ENCODE assay signal across 15 cellular contexts in genomic region chr9:81182421-81182820, GRCh38.
A peak's percentile ranks its signal among the peaks of the same experiment; 100 is the strongest.
DNase-seq lines count a peak whose midpoint lies in the region; ATAC-seq and TF ChIP-seq lines count a peak whose summit lies in the region.
"Had no signal": no experiment of that assay in that cellular context is flagged by ENCODE, and none has a peak within 500 bp of the region (broad histone marks: within the 10 kb centered on the region; RNA-seq: fewer than 3 reads in every experiment).

No MANE protein-coding gene starts in this region.

- no peak overlapping the region for H3K4me3 Mint-ChIP-seq in activated CD4-positive, alpha-beta T cell treated with anti-CD3 and anti-CD28 coated beads for 36 hours
- H3K4me3 Mint-ChIP-seq: activated T-cell treated with anti-CD3 and anti-CD28 coated beads, Interleukin-2, amount 50 U/mL, for 72 hours had no signal

- no peak for TF ChIP-seq CTCF in fibroblast of mammary gland (conservative IDR thresholded peaks at IDR 0.05; ENCODE audit: control insufficient read depth, insufficient read depth, low read depth, low read length)
- TF ChIP-seq CTCF in gastrocnemius medialis (IDR thresholded peaks at IDR 0.05 in 4 of 5, conservative IDR thresholded peaks at IDR 0.05 in 1 of 5): no peak

- TF ChIP-seq POLR2A in gastrocnemius medialis (IDR thresholded peaks at IDR 0.05): no peak

- H3K36me3 Mint-ChIP-seq in activated CD4-positive, alpha-beta T cell treated with anti-CD3 and anti-CD28 coated beads for 36 hours (ENCODE audit: low read depth): no peaks in the 10 kb centered on the region

- H3K36me3 ChIP-seq in gastrocnemius medialis: no peaks in the 10 kb centered on the region
- H3K36me3 ChIP-seq: cardiac muscle cell, tibial artery had no signal

- no peak overlapping the region for H3K27ac Mint-ChIP-seq in activated CD4-positive, alpha-beta T cell treated with anti-CD3 and anti-CD28 coated beads for 36 hours
- H3K27ac Mint-ChIP-seq: activated T-cell treated with anti-CD3 and anti-CD28 coated beads, Interleukin-2, amount 50 U/mL, for 72 hours had no signal

- H3K4me1 Mint-ChIP-seq in activated CD4-positive, alpha-beta T cell treated with anti-CD3 and anti-CD28 coated beads for 36 hours: no peaks in the 10 kb centered on the region

- H3K27me3 Mint-ChIP-seq in activated CD4-positive, alpha-beta T cell treated with anti-CD3 and anti-CD28 coated beads for 36 hours: no peaks in the 10 kb centered on the region

- no peaks in the 10 kb centered on the region for H3K27me3 ChIP-seq in gastrocnemius medialis
- H3K27me3 ChIP-seq: cardiac muscle cell, tibial artery had no signal

- H3K9me3 ChIP-seq in gastrocnemius medialis: no peaks in the 10 kb centered on the region
- H3K9me3 ChIP-seq: tibial artery had no signal

- H3K4me1 ChIP-seq in gastrocnemius medialis: no peaks in the 10 kb centered on the region
- H3K4me1 ChIP-seq: tibial artery had no signal

- DNase-seq in NCI-H69 (lab: John Stamatoyannopoulos, UW): peak; percentile 9
- peak; percentile 62 for DNase-seq in fibroblast of mammary gland (ENCODE audit: low read depth)
- no peak for DNase-seq in gastrocnemius medialis
- no peak for DNase-seq in activated CD4-positive, alpha-beta T cell treated with anti-CD3 and anti-CD28 coated beads for 36 hours
- DNase-seq: activated CD4-positive, CD25-positive, alpha-beta regulatory T cell; activated T-cell treated with anti-CD3 and anti-CD28 coated beads, Interleukin-2, amount 50 U/mL, for 72 hours; KG1; posterior cingulate gyrus; tibial artery had no signal

- intact Hi-C loops in gastrocnemius medialis (cut with DNase I; ENCODE audit: low total_unique reads): no loop called here
- intact Hi-C loops in activated CD4-positive, alpha-beta T cell treated with anti-CD3 and anti-CD28 coated beads for 36 hours (cut with DNase I, micrococcal nuclease): no loop called here

- ATAC-seq in GM21423 (IDR thresholded peaks at IDR 0.05; ENCODE audit: unreplicated experiment) (peak; percentile 53), gastrocnemius medialis (peak; percentile 49 to 97), HG03135 (IDR thresholded peaks at IDR 0.05; ENCODE audit: unreplicated experiment) (no peak), GM19463 (IDR thresholded peaks at IDR 0.05; ENCODE audit: unreplicated experiment) (no peak), esophagus mucosa (no peak)
- no peak for ATAC-seq in activated CD4-positive, alpha-beta T cell treated with anti-CD3 and anti-CD28 coated beads for 36 hours
- ATAC-seq: activated T-cell treated with anti-CD3 and anti-CD28 coated beads, Interleukin-2, amount 50 U/mL, for 72 hours had no signal

- in situ Hi-C loops in gastrocnemius medialis (cut with MboI; ENCODE audit: low sequenced_read_pairs in 4 of 4): no loop called here

- POLR2A ChIA-PET in activated CD4-positive, alpha-beta T cell treated with anti-CD3 and anti-CD28 coated beads for 36 hours (lab: Charles Lee): no interaction called here

- no peak overlapping the region for H3K4me3 ChIP-seq in fibroblast of mammary gland (ENCODE audit: control insufficient read depth, low read depth, low read length)
- no peak overlapping the region for H3K4me3 ChIP-seq in gastrocnemius medialis
- H3K4me3 ChIP-seq: cardiac muscle cell, lung, tibial artery had no signal

- no peak overlapping the region for H3K27ac ChIP-seq in gastrocnemius medialis
- H3K27ac ChIP-seq: cardiac muscle cell, tibial artery had no signal

- CTCF ChIA-PET in activated CD4-positive, alpha-beta T cell treated with anti-CD3 and anti-CD28 coated beads for 36 hours (lab: Charles Lee): no interaction called here

- H3K9me3 Mint-ChIP-seq in activated CD4-positive, alpha-beta T cell treated with anti-CD3 and anti-CD28 coated beads for 36 hours (ENCODE audit: low read depth): no peaks in the 10 kb centered on the region

Comparison
In these comparisons a context has a peak if more than half of its experiments do, and no peak if none do; other contexts are left out.
1. ATAC-seq: peak in GM21423 (single experiment) and gastrocnemius medialis (2 of 2); none in activated CD4-positive, alpha-beta T cell treated with anti-CD3 and anti-CD28 coated beads for 36 hours (single experiment), HG03135 (single experiment), GM19463 (single experiment) and esophagus mucosa (single experiment).
2. DNase-seq: peak in NCI-H69 (single experiment) and fibroblast of mammary gland (single experiment); none in gastrocnemius medialis (0 of 2) and activated CD4-positive, alpha-beta T cell treated with anti-CD3 and anti-CD28 coated beads for 36 hours (single experiment).